Comparison of ENCODE assay signal across 8 cellular contexts in the genomic region with DNA sequence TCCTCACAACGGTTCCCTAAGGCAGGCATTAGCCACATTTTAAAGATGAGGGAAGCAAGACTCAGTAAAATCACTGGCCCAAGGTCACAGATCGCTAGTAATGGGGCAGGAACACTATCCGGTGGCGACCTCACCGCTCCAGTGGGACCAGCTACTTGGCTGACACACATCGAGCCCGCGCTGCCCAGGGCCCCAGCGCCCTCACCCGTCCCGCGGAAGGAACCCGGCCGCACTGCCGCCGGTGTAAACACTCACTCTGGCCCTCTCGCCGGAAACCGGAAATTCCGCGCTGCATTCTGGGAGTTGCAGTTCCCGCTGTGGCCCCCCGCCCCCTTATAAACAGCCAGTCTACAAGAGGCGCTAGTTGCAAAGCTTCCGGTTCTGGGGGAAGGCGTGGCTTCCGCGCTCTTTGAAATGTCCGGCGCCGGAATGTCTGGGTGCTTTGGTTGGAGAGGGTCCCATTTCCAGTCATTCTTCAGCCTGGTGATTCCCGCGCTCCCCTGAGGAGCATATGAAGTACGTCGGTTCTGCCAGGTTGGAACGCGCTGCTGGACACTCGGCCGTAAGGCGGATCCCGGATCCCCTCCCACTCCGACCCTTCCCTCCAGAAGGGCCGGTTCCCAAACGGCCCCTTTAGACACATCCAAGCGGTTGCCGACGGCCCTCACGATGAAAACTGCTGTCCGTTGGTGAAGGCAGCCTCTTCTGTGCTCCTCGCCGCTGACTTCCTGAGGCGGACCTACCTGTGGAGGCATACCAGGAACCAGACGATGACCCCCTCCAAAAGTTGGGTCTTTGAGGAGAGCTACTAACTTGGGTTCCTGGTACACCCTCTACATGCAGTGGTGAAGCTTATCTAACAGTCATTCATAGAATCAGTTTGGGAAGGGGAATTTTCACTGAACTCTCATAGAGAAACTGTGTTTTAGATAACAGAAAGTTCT. TPM values are rescaled to one million over a fixed set of nuclear protein-coding genes. Genes with fewer than 3 reads are reported as not detected.
DNase-seq lines count a peak whose midpoint lies in the region; ATAC-seq and TF ChIP-seq lines count a peak whose summit lies in the region.

A gene with protein sequence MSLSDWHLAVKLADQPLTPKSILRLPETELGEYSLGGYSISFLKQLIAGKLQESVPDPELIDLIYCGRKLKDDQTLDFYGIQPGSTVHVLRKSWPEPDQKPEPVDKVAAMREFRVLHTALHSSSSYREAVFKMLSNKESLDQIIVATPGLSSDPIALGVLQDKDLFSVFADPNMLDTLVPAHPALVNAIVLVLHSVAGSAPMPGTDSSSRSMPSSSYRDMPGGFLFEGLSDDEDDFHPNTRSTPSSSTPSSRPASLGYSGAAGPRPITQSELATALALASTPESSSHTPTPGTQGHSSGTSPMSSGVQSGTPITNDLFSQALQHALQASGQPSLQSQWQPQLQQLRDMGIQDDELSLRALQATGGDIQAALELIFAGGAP (minus strand): TSS at position 258 of the 944 bp plus-strand sequence. CDS start 2,293 bp downstream, outside the sequence.

- intact Hi-C loops in T-helper 2 cell treated with Interferon-gamma antibody and Interleukin-4, amounts not matched to agents 100 ng/mL and 5 ng/mL, for 36 hours (cut with micrococcal nuclease): loop anchor here (1.0 to 2.0 kb wide), 8 partner anchors 22 to 469 kb away; a partner anchor contains a TSS
- intact Hi-C loops in uterus (cut with DNase I; ENCODE audit: low total_unique reads): no loop called here

- peaks cover 0 to 17% of the 10 kb centered on the region in 2 donors for H3K4me1 ChIP-seq in right atrium auricular region
- peaks cover 0 to 8% of the 10 kb centered on the region in 2 donors for H3K4me1 ChIP-seq in uterus

- DNase-seq in NCI-H187 treated with DMSO at 0.1 percent for 48 hours (lab: John Stamatoyannopoulos, UW) (peak; percentile 93), anterior cingulate cortex (lab: John Stamatoyannopoulos, UW) (peak; percentile 30 to 98 (median 94)), right atrium auricular region (ENCODE audit: low spot score) (peak; percentile 99), pulmonary artery endothelial cell (ENCODE audit: low read depth, low spot score) (peak; percentile 81), uterus (peak; percentile 95 to 96)

- H3K27me3 ChIP-seq in right atrium auricular region (no peaks in the 10 kb centered on the region), uterus (no peaks in the 10 kb centered on the region)

- H3K9me3 ChIP-seq in right atrium auricular region (no peaks in the 10 kb centered on the region), uterus (no peaks in the 10 kb centered on the region)

- H3K4me3 ChIP-seq in right atrium auricular region: peak within 1 kb of the TSS; percentile 65 to 70
- peak within 1 kb of the TSS; percentile 56 to 64 for H3K4me3 ChIP-seq in uterus

- ATAC-seq in GM18498 (IDR thresholded peaks at IDR 0.05; ENCODE audit: unreplicated experiment) (peak; percentile 90), HG02938 (IDR thresholded peaks at IDR 0.05; ENCODE audit: unreplicated experiment) (peak; percentile 89)

- peak in 1 of 2 donors; percentile 44 for TF ChIP-seq CTCF in right atrium auricular region (IDR thresholded peaks at IDR 0.05)
- TF ChIP-seq CTCF in uterus (IDR thresholded peaks at IDR 0.05): peak; percentile 5 to 38 (median 23)

- H3K36me3 ChIP-seq in right atrium auricular region (peaks cover 17% of the 10 kb centered on the region), uterus (no peaks in the 10 kb centered on the region)

- H3K27ac ChIP-seq in right atrium auricular region (peak within 1 kb of the TSS; percentile 83), uterus (peak within 1 kb of the TSS; percentile 68 to 86)

- peak; percentile 77 to 86 for TF ChIP-seq POLR2A in uterus (IDR thresholded peaks at IDR 0.05)

RNA-seq across cellular contexts. Expression of the gene that starts here (rescaled TPM):
- total RNA-seq in T-helper 2 cell treated with Interferon-gamma antibody and Interleukin-4, amounts not matched to agents 100 ng/mL and 5 ng/mL, for 36 hours: 48.4 and 60.4 TPM in 2 replicates
- total RNA-seq in right atrium auricular region: 10 to 100 TPM; 65.4 to 68.2 TPM
- total RNA-seq in pulmonary artery endothelial cell: 27.2 and 33.1 TPM in 2 replicates
- total RNA-seq in uterus: 10 to 100 TPM; 15.4 to 60.6 (median 35.7) TPM

Comparison
In these comparisons a context has a peak if more than half of its experiments do, and no peak if none do; other contexts are left out.
1. Peak in every context shown above with its lines: DNase-seq, ATAC-seq, H3K4me3 ChIP-seq and H3K27ac ChIP-seq.